In the genomic region with DNA sequence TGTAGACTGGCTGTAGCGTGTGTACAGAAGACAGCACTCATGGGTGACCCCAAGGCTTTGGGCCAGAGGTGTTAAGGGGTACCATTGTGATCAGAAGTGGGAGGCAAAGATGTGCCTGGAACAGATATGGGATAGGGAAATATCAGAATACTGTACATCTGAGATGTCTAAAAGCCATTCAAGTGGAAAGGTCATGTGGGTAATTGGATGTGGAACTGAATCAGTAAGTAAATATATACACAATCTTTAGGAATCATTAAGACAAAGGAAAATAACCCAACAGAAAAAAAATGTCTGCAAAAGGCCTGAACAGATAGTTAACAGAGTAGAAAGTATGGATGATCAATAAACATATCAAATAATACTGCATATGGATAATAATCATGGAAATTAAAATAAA, we compare ENCODE assay signal across 11 cellular contexts. TPM values are rescaled to one million over a fixed set of nuclear protein-coding genes. Genes with fewer than 3 reads are reported as not detected.
"Had no signal": no experiment of that assay in that cellular context is flagged by ENCODE, and none has a peak within 500 bp of the region (broad histone marks: within the 10 kb centered on the region; RNA-seq: fewer than 3 reads in every experiment).

No MANE protein-coding gene starts in this region.

- H3K4me2 ChIP-seq: GM23338 had no signal

- H3K36me3 ChIP-seq: HAP-1 had no signal

- H3K9me3 ChIP-seq: HAP-1 had no signal

- DNase-seq: GM23248, GOT3, H7, H9, HCEC 1CT, HFFc6 had no signal

- H3K27ac ChIP-seq: GM23248 had no signal

- H2AFZ ChIP-seq: GM23248, GM23338 had no signal

- ATAC-seq: GM23338, HCT116 had no signal

- H3K4me3 ChIP-seq: GM23248, GM23338, HAP-1 had no signal

- H3K9ac ChIP-seq: GM23248 had no signal

- H3K4me1 ChIP-seq: HAP-1 had no signal

RNA-seq across cellular contexts. Expression of a gene that starts 26.5 kb away (rescaled TPM):
- total RNA-seq: GM23248, GM23338, H1, H4, H7, H9, HFFc6 had no signal

RNA-seq across cellular contexts. Expression of a gene that starts 47.7 kb away (rescaled TPM):
- total RNA-seq: GM23248, GM23338, H1, H4, H7, H9, HFFc6 had no signal
